ENCODE assay signal across 19 cellular contexts in the genomic region with DNA sequence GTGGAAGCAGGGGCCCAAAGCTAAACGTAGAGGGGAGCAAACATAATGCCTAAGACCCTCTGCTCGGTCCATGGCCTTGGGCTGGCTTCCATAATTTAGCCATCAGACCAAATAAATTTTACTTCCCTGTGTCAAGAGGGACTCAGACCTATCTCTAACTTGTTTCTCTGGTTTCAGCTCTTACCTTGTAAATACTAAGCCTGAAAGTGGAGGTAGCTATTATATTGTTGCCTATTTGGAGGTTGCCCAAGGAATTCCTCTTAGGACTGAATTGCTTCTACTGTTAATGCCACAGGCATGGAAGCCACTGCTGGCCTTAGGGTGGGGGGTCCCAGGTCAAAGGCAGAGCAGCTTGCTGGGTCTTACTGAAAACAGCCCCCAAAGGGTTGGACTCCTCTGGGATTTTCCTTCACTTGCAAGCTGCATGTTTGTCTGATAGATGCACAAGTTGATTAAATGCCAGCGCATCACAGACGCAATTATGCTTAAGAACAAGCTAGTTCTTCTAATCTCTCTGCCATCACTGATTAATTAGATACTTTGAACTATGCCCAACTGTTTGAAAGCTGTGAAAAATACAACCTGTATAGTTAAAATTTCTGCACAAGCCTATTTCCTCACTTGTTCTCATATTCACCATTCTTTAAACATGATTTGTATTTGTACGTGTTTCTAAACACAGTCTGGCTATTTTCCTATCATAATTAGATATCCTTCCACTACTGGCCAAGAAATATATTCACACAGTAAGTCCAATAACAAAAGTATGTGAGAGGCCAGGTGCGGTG.
DNase-seq lines count a peak whose midpoint lies in the region; FAIRE-seq and TF ChIP-seq lines count a peak whose summit lies in the region.
"Had no signal": no experiment of that assay in that cellular context is flagged by ENCODE, and none has a peak within 500 bp of the region (broad histone marks: within the 10 kb centered on the region; RNA-seq: fewer than 3 reads in every experiment).

No MANE protein-coding gene starts in this region.

- H3K9me3 ChIP-seq in H1 (ENCODE audit: insufficient read depth in 2 of 2, low read depth in 1 of 2, low read length in 1 of 2), result peaks cover 2 to 8% of the 10 kb centered on the region in 2 experiments; a peak in 3 of 4 replicates
- no peaks in the 10 kb centered on the region for H3K9me3 ChIP-seq in thyroid gland
- H3K9me3 ChIP-seq in ascending aorta, result no peaks in the 10 kb centered on the region
- H3K9me3 ChIP-seq: SJCRH30 had no signal

- no peak overlapping the region for H3K4me2 ChIP-seq in H1 (ENCODE audit: insufficient read depth in 1 of 2, low read depth in 2 of 2, low read length in 2 of 2)

- WGBS in H1 (ENCODE audit: extremely low coverage in 1 of 2, insufficient coverage in 1 of 2, insufficient read length in 1 of 2, insufficient replicate concordance in 2 of 2, low coverage in 1 of 2, low lambda C conversion rate in 2 of 2, missing lambda C conversion rate in 1 of 2), 2 experiments, result 94% methylated on average over 6 of the region's 6 CpGs; no CpG with 5 or more reads in 1 of the 2 experiments
- WGBS in thyroid gland, 2 donors, result 71 to 73% methylated on average over 6 of the region's 6 CpGs

- no peak overlapping the region for H2BK120ac ChIP-seq in H1 (replicated peaks; ENCODE audit: low read depth, low read length)

- H3K79me1 ChIP-seq in H1 (ENCODE audit: low read depth, low read length), result no peaks in the 10 kb centered on the region

- POLR2A ChIA-PET in H1 (lab: Charles Lee; ENCODE audit: partially characterized antibody), result interaction anchor here (0.7 to 1.9 kb wide), 3 partner anchors 12 to 28 kb away, joined by 3 to 4 read pairs (median 4); no protein-coding TSS in a partner anchor

- no peak for FAIRE-seq in H1 (lab: Jason Lieb, UNC)
- FAIRE-seq: HTR-8/SVneo had no signal

- H2AFZ ChIP-seq in H1 (ENCODE audit: low read length), result no peak overlapping the region

- in situ Hi-C loops in G401 (cut with HindIII; ENCODE audit: low sequenced_read_pairs), result no loop called here

- H4K91ac ChIP-seq in H1 (replicated peaks; ENCODE audit: insufficient read length, low read length), result no peak overlapping the region

- no peak overlapping the region for H2BK15ac ChIP-seq in H1 (ENCODE audit: low read length)

- H3K27me3 ChIP-seq in H1 (replicated peaks in 1 of 4; ENCODE audit: control insufficient read depth in 3 of 4, extremely low read depth in 1 of 4, insufficient read depth in 3 of 4, low read length in 3 of 4) (no peaks in the 10 kb centered on the region), thyroid gland (no peaks in the 10 kb centered on the region), ascending aorta (no peaks in the 10 kb centered on the region)
- H3K27me3 ChIP-seq: SJCRH30 had no signal

- peak overlapping the region; percentile 62; the same call in 1 of the 2 replicates for H2BK12ac ChIP-seq in H1 (ENCODE audit: low read depth, low read length)

- H3K9me3 Mint-ChIP-seq in mesothelial cell of epicardium, result peaks cover 6% of the 10 kb centered on the region

- H4K5ac ChIP-seq in H1 (ENCODE audit: insufficient read length, low read depth, low read length), result no peak overlapping the region

- peaks cover 8% of the 10 kb centered on the region for H3K4me1 Mint-ChIP-seq in mesothelial cell of epicardium
- H3K4me1 Mint-ChIP-seq: IgD-negative memory B cell had no signal

- peaks cover 0 to 12% (median 2%) of the 10 kb centered on the region in 4 experiments; a peak in 2 of 8 replicates for H3K36me3 ChIP-seq in H1 (ENCODE audit: control insufficient read depth in 2 of 4, insufficient read depth in 4 of 4, low read length in 3 of 4)
- no peaks in the 10 kb centered on the region for H3K36me3 ChIP-seq in thyroid gland
- H3K36me3 ChIP-seq in ascending aorta, result peaks cover 7 to 25% of the 10 kb centered on the region in 2 donors
- H3K36me3 ChIP-seq: SJCRH30 had no signal

- H3K4me3 ChIP-seq in LNCaP clone FGC (ENCODE audit: low read depth, low read length), result 0 out of 2 replicates have a peak overlapping the region, but pooled peaks have one; percentile 8
- H3K4me3 ChIP-seq in H1 (ENCODE audit: extremely low read depth in 1 of 4, insufficient read depth in 2 of 4, low read depth in 3 of 4, low read length in 4 of 4), result no peak overlapping the region
- H3K4me3 ChIP-seq in thyroid gland (replicated peaks in 1 of 3), result no peak overlapping the region
- H3K4me3 ChIP-seq in ascending aorta, result no peak overlapping the region
- H3K4me3 ChIP-seq: SJCRH30 had no signal

- no peaks in the 10 kb centered on the region for H3K27me3 Mint-ChIP-seq in mesothelial cell of epicardium (ENCODE audit: low read depth)
- H3K27me3 Mint-ChIP-seq: IgD-negative memory B cell had no signal

- CTCF ChIA-PET in H1 (lab: Charles Lee; ENCODE audit: partially characterized antibody), result interaction anchor here (0.5 to 3.6 kb wide), 10 partner anchors 10 to 636 kb away, joined by 3 to 26 read pairs (median 3); no protein-coding TSS in a partner anchor

- no peak overlapping the region for H3K4me3 Mint-ChIP-seq in mesothelial cell of epicardium
- H3K4me3 Mint-ChIP-seq: IgD-negative memory B cell had no signal

- peak; percentile 88 for DNase-seq in LNCaP clone FGC (ENCODE audit: low read depth)
- no peak for DNase-seq in H1 (ENCODE audit: low read depth in 1 of 2, low spot score in 2 of 2)
- DNase-seq in mesothelial cell of epicardium (ENCODE audit: low spot score in 2 of 2, unreplicated experiment in 2 of 2), result no peak
- no peak for DNase-seq in thyroid gland
- DNase-seq in G401 (ENCODE audit: low spot score), result no peak
- DNase-seq in RPMI8226, result no peak
- DNase-seq in ascending aorta (ENCODE audit: low spot score in 2 of 2), result no peak
- DNase-seq: ACHN, C1 segment of cervical spinal cord, GDM1, HCEC 1CT, Kasumi-1, MV-4-11, NCI-H1694 treated with DMSO at 0.1 percent for 48 hours, NCI-H510A, NCI-H82, SJCRH30 had no signal

- no peak overlapping the region for H3K56ac ChIP-seq in H1 (replicated peaks; ENCODE audit: insufficient read length, low read depth, low read length)

- H2BK5ac ChIP-seq in H1 (ENCODE audit: low read depth, low read length), result no peak overlapping the region

- no peak overlapping the region for H3K4ac ChIP-seq in H1 (replicated peaks; ENCODE audit: insufficient read length, low read depth, low read length)

- peaks cover 10% of the 10 kb centered on the region for H3K36me3 Mint-ChIP-seq in mesothelial cell of epicardium

- TF ChIP-seq CTCF in LNCaP clone FGC (IDR thresholded peaks at IDR 0.05; ENCODE audit: control insufficient read depth, extremely low read depth, insufficient read depth), result no peak
- no peak for TF ChIP-seq CTCF in H1 (IDR thresholded peaks at IDR 0.05; ENCODE audit: control extremely low read depth in 1 of 3, insufficient read depth in 1 of 3, low read depth in 1 of 3, low read length in 3 of 3)
- TF ChIP-seq CTCF in mesothelial cell of epicardium (IDR thresholded peaks at IDR 0.05; ENCODE audit: unreplicated experiment), result no peak
- no peak for TF ChIP-seq CTCF in thyroid gland (IDR thresholded peaks at IDR 0.05)
- TF ChIP-seq CTCF in ascending aorta (IDR thresholded peaks at IDR 0.05), result no peak

- no peak overlapping the region for H3K27ac ChIP-seq in H1 (ENCODE audit: low read depth, low read length)
- peak overlapping the region; percentile 47 to 82 (median 48) for H3K27ac ChIP-seq in thyroid gland
- H3K27ac ChIP-seq in ascending aorta, result no peak overlapping the region
- H3K27ac ChIP-seq: SJCRH30 had no signal

- no peaks in the 10 kb centered on the region for H3K79me2 ChIP-seq in H1 (ENCODE audit: control insufficient read depth in 1 of 2, insufficient read depth in 2 of 2, low read length in 2 of 2)

- no peak overlapping the region for H3K14ac ChIP-seq in H1 (ENCODE audit: insufficient read length)

- TF ChIP-seq EP300 in H1 (IDR thresholded peaks at IDR 0.05; ENCODE audit: borderline replicate concordance in 1 of 2, low read depth in 2 of 2, low read length in 2 of 2), result no peak

- peak overlapping the region; percentile 8 for H3K27ac Mint-ChIP-seq in mesothelial cell of epicardium
- H3K27ac Mint-ChIP-seq: IgD-negative memory B cell had no signal

- TF ChIP-seq RAD21 in H1 (IDR thresholded peaks at IDR 0.05 in 1 of 2, conservative IDR thresholded peaks at IDR 0.05 in 1 of 2; ENCODE audit: low read depth in 2 of 2, low read length in 2 of 2), result no peak

- H4K8ac ChIP-seq in H1 (ENCODE audit: extremely low read depth, insufficient read depth, low read length), result no peak overlapping the region

- H3K23ac ChIP-seq in H1 (ENCODE audit: insufficient read length), result no peak overlapping the region

- TF ChIP-seq POLR2A in H1 (IDR thresholded peaks at IDR 0.05; ENCODE audit: control extremely low read depth in 1 of 2, low read depth in 2 of 2, low read length in 2 of 2), result no peak
- no peak for TF ChIP-seq POLR2A in thyroid gland (IDR thresholded peaks at IDR 0.05)

- H3K9ac ChIP-seq in H1 (replicated peaks in 1 of 4; ENCODE audit: extremely low read depth in 1 of 4, low read depth in 3 of 4, low read length in 3 of 4), result no peak overlapping the region

- H3K4me1 ChIP-seq in H1 (replicated peaks in 1 of 4; ENCODE audit: control insufficient read depth in 3 of 4, insufficient read depth in 4 of 4, low read length in 3 of 4) (no peaks in the 10 kb centered on the region), thyroid gland (peaks cover 22 to 32% of the 10 kb centered on the region in 2 donors), ascending aorta (no peaks in the 10 kb centered on the region)
- H3K4me1 ChIP-seq: SJCRH30 had no signal

- intact Hi-C loops in thyroid gland (cut with DNase I) (no loop called here), ascending aorta (cut with DNase I) (no loop called here)

- H4K20me1 ChIP-seq in H1 (replicated peaks in 1 of 2; ENCODE audit: control insufficient read depth in 1 of 2, insufficient read depth in 2 of 2, low read length in 2 of 2), result no peaks in the 10 kb centered on the region

- H2BK20ac ChIP-seq in H1 (ENCODE audit: low read length), result no peak overlapping the region

- no peaks in the 10 kb centered on the region for H3K23me2 ChIP-seq in H1 (ENCODE audit: low read depth, low read length)

- H3K18ac ChIP-seq in H1 (ENCODE audit: extremely low read depth, low read length), result no peak overlapping the region

- H2AK5ac ChIP-seq in H1 (ENCODE audit: low read depth, low read length), result no peak overlapping the region

TF ChIP-seq in H1, 55 proteins besides CTCF, POLR2A, EP300 and RAD21:
- TF ChIP-seq SP4 (IDR thresholded peaks at IDR 0.05; ENCODE audit: low read length), result no peak
- TF ChIP-seq YY1 (IDR thresholded peaks at IDR 0.05; ENCODE audit: low read depth, low read length), result no peak
- no peak for TF ChIP-seq JUND (IDR thresholded peaks at IDR 0.05; ENCODE audit: low read length)

Comparison
In these comparisons a context has a peak if more than half of its experiments do, and no peak if none do; other contexts are left out.
1. H3K27ac ChIP-seq: peak in thyroid gland (3 of 3); none in H1 (single experiment) and ascending aorta (0 of 2).